Comparison of ENCODE assay signal across 10 cellular contexts in the genomic region with DNA sequence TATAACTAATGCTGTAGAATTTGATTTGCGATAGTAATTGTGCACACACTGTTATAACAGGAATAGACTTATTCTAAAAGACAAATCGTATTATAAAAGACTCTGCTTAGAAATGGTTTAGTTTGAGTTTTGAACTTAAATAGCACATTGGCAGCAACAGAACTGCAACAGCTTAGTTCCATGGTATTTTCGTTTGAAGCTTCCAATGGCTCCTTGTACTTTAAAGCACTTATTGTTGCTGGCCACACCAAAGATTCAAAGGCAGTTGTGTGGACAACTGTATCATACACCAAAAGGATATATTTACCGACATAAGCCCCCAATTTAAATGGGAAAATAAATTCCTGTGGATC. TPM values are rescaled to one million over a fixed set of nuclear protein-coding genes. Genes with fewer than 3 reads are reported as not detected.
DNase-seq lines count a peak whose midpoint lies in the region; ATAC-seq and TF ChIP-seq lines count a peak whose summit lies in the region.
"Had no signal": no experiment of that assay in that cellular context is flagged by ENCODE, and none has a peak within 500 bp of the region (broad histone marks: within the 10 kb centered on the region; RNA-seq: fewer than 3 reads in every experiment).

No MANE protein-coding gene starts in this region.

- H3K4me3 Mint-ChIP-seq in chondrocyte (ENCODE audit: unreplicated experiment): no peak overlapping the region

- no peaks in the 10 kb centered on the region for H3K9me3 Mint-ChIP-seq in chondrocyte (ENCODE audit: low read depth)

- H3K27me3 ChIP-seq in DOHH2 (ENCODE audit: control insufficient read depth, low read length): no peaks in the 10 kb centered on the region
- H3K27me3 ChIP-seq in psoas muscle (ENCODE audit: insufficient read depth in 3 of 3, low read length in 2 of 3): no peaks in the 10 kb centered on the region

- peaks cover 47% of the 10 kb centered on the region for H3F3A ChIP-seq in DOHH2 (ENCODE audit: control insufficient read depth, insufficient read depth)

- H3K36me3 ChIP-seq in DOHH2 (ENCODE audit: control insufficient read depth, low read length) (peaks cover 54% of the 10 kb centered on the region), psoas muscle (ENCODE audit: insufficient read depth in 1 of 2, low read depth in 1 of 2) (no peaks in the 10 kb centered on the region)

- H3K4me3 ChIP-seq in DOHH2 (ENCODE audit: low read length) (peak overlapping the region; percentile 81), psoas muscle (peak overlapping the region; percentile 23)

- H3K27ac ChIP-seq in DOHH2 (ENCODE audit: low read depth, low read length) (peak overlapping the region; percentile 96), psoas muscle (no peak overlapping the region)

- H3K79me2 ChIP-seq in DOHH2 (ENCODE audit: control insufficient read depth, low read length): peaks cover 79% of the 10 kb centered on the region

- H3K4me1 Mint-ChIP-seq in chondrocyte (ENCODE audit: low read depth): peaks cover 55% of the 10 kb centered on the region

- H3K36me3 Mint-ChIP-seq in chondrocyte (ENCODE audit: low read depth): peaks cover 2% of the 10 kb centered on the region

- H4K20me1 ChIP-seq in DOHH2 (ENCODE audit: control insufficient read depth, insufficient read depth, low read depth, low read length): no peaks in the 10 kb centered on the region

- intact Hi-C loops in psoas muscle (cut with DNase I): no loop called here

- H3K9me3 ChIP-seq in DOHH2 (ENCODE audit: control insufficient read depth, insufficient read depth, low read length) (peaks cover 6% of the 10 kb centered on the region; the same call in 1 of the 2 replicates), psoas muscle (no peaks in the 10 kb centered on the region)

- peak overlapping the region; percentile 67 for H3K4me2 ChIP-seq in DOHH2 (ENCODE audit: low read length)

- DNase-seq in NAMALWA (ENCODE audit: low spot score): peak; percentile 52
- no peak for DNase-seq in chondrocyte (ENCODE audit: low spot score)
- no peak for DNase-seq in psoas muscle
- DNase-seq in UCSD-AML1 (lab: John Stamatoyannopoulos, UW; ENCODE audit: unreplicated experiment): no peak
- no peak for DNase-seq in dedifferentiated amniotic fluid mesenchymal stem cell (ENCODE audit: extremely low spot score)
- DNase-seq in NCI-H510A (lab: John Stamatoyannopoulos, UW): no peak
- DNase-seq: midbrain, NCI-H69 had no signal

- H3K27me3 Mint-ChIP-seq in chondrocyte (ENCODE audit: low read depth): no peaks in the 10 kb centered on the region

- ATAC-seq in psoas muscle (no peak), HG03521 (IDR thresholded peaks at IDR 0.05; ENCODE audit: unreplicated experiment) (no peak)

- H3K4me1 ChIP-seq in DOHH2 (ENCODE audit: control insufficient read depth, low read length) (peaks cover 63% of the 10 kb centered on the region), psoas muscle (no peaks in the 10 kb centered on the region)

- H3K27ac Mint-ChIP-seq in chondrocyte (ENCODE audit: unreplicated experiment): peak overlapping the region; percentile 85

- no peaks in the 10 kb centered on the region for H3K9me2 ChIP-seq in DOHH2 (replicated peaks; ENCODE audit: control insufficient read depth, low read length)

- WGBS in psoas muscle, 3 donors: 72 to 79% (median 73%) methylated on average over 4 of the region's 4 CpGs

- TF ChIP-seq CTCF in DOHH2 (IDR thresholded peaks at IDR 0.05; ENCODE audit: low read depth, low read length, poor library complexity, severe bottlenecking): no peak
- TF ChIP-seq CTCF in chondrocyte (IDR thresholded peaks at IDR 0.05): no peak
- TF ChIP-seq CTCF in psoas muscle (IDR thresholded peaks at IDR 0.05): no peak

RNA-seq across cellular contexts. Expression of a gene that starts 0.6 kb away (rescaled TPM):
- total RNA-seq in chondrocyte (60.0 to 68.9 TPM (median 61.8 TPM) in 3 replicates), psoas muscle (10 to 100 TPM in 1 of 4 donors, 1 to 10 TPM in 3; 6.2 to 10.0 (median 8.0) TPM)
- 1 to 10 TPM; 3.4 to 3.9 (median 3.4) TPM for polyA plus RNA-seq in psoas muscle
